8 cellular contexts compared by ENCODE assay signal in genomic region chr11:130434521-130435223, GRCh38. TPM values are rescaled to one million over a fixed set of nuclear protein-coding genes. Genes with fewer than 3 reads are reported as not detected.
A peak's percentile ranks its signal among the peaks of the same experiment; 100 is the strongest.
DNase-seq lines count a peak whose midpoint lies in the region; ATAC-seq and TF ChIP-seq lines count a peak whose summit lies in the region.

No MANE protein-coding gene starts in this region.

- TF ChIP-seq CTCF in GM23338 (conservative IDR thresholded peaks at IDR 0.05; ENCODE audit: low read depth in 2 of 2) (peak; percentile 70 to 94), foreskin fibroblast (IDR thresholded peaks at IDR 0.05; ENCODE audit: low read depth, low read length) (peak; percentile 85), nephron progenitor cell (IDR thresholded peaks at IDR 0.05) (peak; percentile 64)

- H3K27ac ChIP-seq in GM23338 (ENCODE audit: low read depth): no peak overlapping the region

- H2AFZ ChIP-seq in GM23338: peak overlapping the region; percentile 98

- peaks cover 1% of the 10 kb centered on the region; the same call in 1 of the 3 replicates for H3K4me1 Mint-ChIP-seq in GM23338
- no peaks in the 10 kb centered on the region for H3K4me1 Mint-ChIP-seq in nephron progenitor cell

- peak; percentile 83 for DNase-seq in ELF-1 (ENCODE audit: low read depth, low spot score)
- peak; percentile 91 for DNase-seq in GM23338 (ENCODE audit: low spot score)
- DNase-seq in LHCN-M2 (ENCODE audit: low read depth): peak; percentile 79
- DNase-seq in RPMI8226: peak; percentile 76
- peak; percentile 49 for DNase-seq in activated effector memory CD4-positive, alpha-beta T cell treated with Interleukin-2 at 50 U/mL for 16 hours
- DNase-seq in foreskin fibroblast: peak; percentile 74 to 91
- peak; percentile 73 for DNase-seq in nephron progenitor cell
- peak; percentile 59 for DNase-seq in stromal cell of bone marrow (ENCODE audit: low read depth)

- peak overlapping the region; percentile 70 for H3K4me3 ChIP-seq in GM23338
- H3K4me3 ChIP-seq in foreskin fibroblast (ENCODE audit: low read depth in 1 of 2, low read length in 2 of 2): peak overlapping the region; percentile 78 to 90

- no peaks in the 10 kb centered on the region for H3K79me2 ChIP-seq in GM23338 (replicated peaks; ENCODE audit: insufficient read depth)

- H3K9me3 Mint-ChIP-seq in GM23338: no peaks in the 10 kb centered on the region; the same call in 2 of the 3 replicates
- peaks cover 7% of the 10 kb centered on the region for H3K9me3 Mint-ChIP-seq in nephron progenitor cell

- H4K20me1 ChIP-seq in GM23338 (replicated peaks; ENCODE audit: insufficient read depth): no peaks in the 10 kb centered on the region

- peaks cover 3% of the 10 kb centered on the region; the same call in 1 of the 2 replicates for H3K4me1 ChIP-seq in GM23338 (ENCODE audit: insufficient read depth)

- peaks cover 10% of the 10 kb centered on the region for H3K27me3 ChIP-seq in GM23338 (ENCODE audit: insufficient read depth)

- no peaks in the 10 kb centered on the region for H3K36me3 Mint-ChIP-seq in GM23338 (ENCODE audit: low read depth)
- H3K36me3 Mint-ChIP-seq in nephron progenitor cell (ENCODE audit: low read depth): no peaks in the 10 kb centered on the region

- no peaks in the 10 kb centered on the region for H3K36me3 ChIP-seq in GM23338 (ENCODE audit: insufficient read depth)

- ATAC-seq in GM23338: peak; percentile 78

- H3K27ac Mint-ChIP-seq in GM23338 (no peak overlapping the region), nephron progenitor cell (no peak overlapping the region)

- peak overlapping the region; percentile 85 for H3K4me2 ChIP-seq in GM23338

- H3K27me3 Mint-ChIP-seq in GM23338 (ENCODE audit: insufficient read depth, low read depth, poor library complexity) (peaks cover 14% of the 10 kb centered on the region), nephron progenitor cell (ENCODE audit: low read depth, poor library complexity) (peaks cover 34% of the 10 kb centered on the region)

- peaks cover 5% of the 10 kb centered on the region for H3F3A ChIP-seq in GM23338 (replicated peaks; ENCODE audit: low read depth)

- no peaks in the 10 kb centered on the region; the same call in 1 of the 2 replicates for H3K9me2 ChIP-seq in GM23338 (ENCODE audit: insufficient read depth)

- H3K4me3 Mint-ChIP-seq in GM23338: no peak overlapping the region
- H3K4me3 Mint-ChIP-seq in nephron progenitor cell: no peak overlapping the region

TF ChIP-seq in GM23338, 12 proteins besides CTCF, POLR2A, EP300 and RAD21:
- no peak for TF ChIP-seq NANOG (IDR thresholded peaks at IDR 0.05; ENCODE audit: borderline replicate concordance)
- TF ChIP-seq ZNF462 (CRISPR knock-in tag; IDR thresholded peaks at IDR 0.05): no peak
- TF ChIP-seq ETS1 (IDR thresholded peaks at IDR 0.05): no peak

RNA-seq across cellular contexts. Expression of gene ADAMTS8, which starts 6.3 kb away (rescaled TPM):
- total RNA-seq in GM23338 (2014; rRNA removed; shearing (Covaris generic)): 15.3 and 16.2 TPM in 2 replicates
- 7.5 and 7.7 TPM in 2 replicates for polyA plus RNA-seq in GM23338 (2016; fragmentation: Nextera tagmentation; extraction: Ambion mirVana)
- not detected in 2 replicates for total RNA-seq in LHCN-M2 (2014; rRNA removed)
- polyA plus RNA-seq in LHCN-M2 (2012): not detected

RNA-seq across cellular contexts. Expression of gene ADAMTS15, which starts 13.8 kb away (rescaled TPM):
- total RNA-seq in GM23338 (2014; rRNA removed; shearing (Covaris generic)): 5.6 and 7.7 TPM in 2 replicates
- 0.38 and 0.42 TPM in 2 replicates for polyA plus RNA-seq in GM23338 (2016; fragmentation: Nextera tagmentation; extraction: Ambion mirVana)
- 0.58 and 0.92 TPM in 2 replicates for total RNA-seq in LHCN-M2 (2014; rRNA removed)
- polyA plus RNA-seq in LHCN-M2 (2012): 0.10 TPM

Comparison
In these comparisons a context has a peak if more than half of its experiments do, and no peak if none do; other contexts are left out.
1. RNA of gene ADAMTS8, which starts 6.3 kb away (total RNA-seq): 15.3 to 16.2 TPM in GM23338; not detected in LHCN-M2; every median in the first group is over 10 times any median in the second.
2. Peak in every context shown above with its lines, with median percentiles within 50 percentile points of each other: DNase-seq and CTCF ChIP-seq.